Comparison of ENCODE assay signal across 1 cellular context in genomic region chr12:124771462-124772361, GRCh38.
TF ChIP-seq lines count a peak whose summit lies in the region.

No MANE protein-coding gene starts in this region.

TF ChIP-seq in K562, 482 proteins besides CTCF, POLR2A, EP300 and RAD21 (continued from another document and continues in another):
- TF ChIP-seq PHF21A (IDR thresholded peaks at IDR 0.05; ENCODE audit: borderline replicate concordance, low read depth) (peak; percentile 45; the same call in 1 of the 2 replicates), STAG1 (CRISPR knock-in tag; IDR thresholded peaks at IDR 0.05; ENCODE audit: borderline replicate concordance) (peak; percentile 99), KAT8 (IDR thresholded peaks at IDR 0.05; ENCODE audit: low read depth) (no peak), MYC (IDR thresholded peaks at IDR 0.05; ENCODE audit: low read depth, low read length) (peak; percentile 58; the same call in 1 of the 2 replicates), MYC (CRISPR knock-in tag; IDR thresholded peaks at IDR 0.05; ENCODE audit: borderline replicate concordance, low read depth) (no peak), JUND (IDR thresholded peaks at IDR 0.05; ENCODE audit: borderline replicate concordance, low read depth, low read length) (peak; percentile 52; the same call in 1 of the 2 replicates), JUND (tag; IDR thresholded peaks at IDR 0.05; ENCODE audit: borderline replicate concordance, low read depth, low read length) (no peak), FOS (IDR thresholded peaks at IDR 0.05; ENCODE audit: extremely low read depth, insufficient read length) (no peak), RB1 (IDR thresholded peaks at IDR 0.05; ENCODE audit: low read depth) (peak; percentile 60; the same call in 1 of the 2 replicates), HNRNPUL1 (IDR thresholded peaks at IDR 0.05; ENCODE audit: low read length) (no peak), SMAD4 (CRISPR knock-in tag; conservative IDR thresholded peaks at IDR 0.05) (peak; percentile 16; the same call in 1 of the 2 replicates), SIRT6 (IDR thresholded peaks at IDR 0.05; ENCODE audit: low read depth, low read length) (no peak), BACH1 (tag; IDR thresholded peaks at IDR 0.05) (no peak), TFAP4 (CRISPR knock-in tag; IDR thresholded peaks at IDR 0.05; ENCODE audit: borderline replicate concordance) (peak; percentile 71; the same call in 1 of the 2 replicates), CC2D1A (IDR thresholded peaks at IDR 0.05) (0 out of 2 replicates have a peak, but pooled peaks have one; percentile 27), ZNF408 (CRISPR knock-in tag; IDR thresholded peaks at IDR 0.05; ENCODE audit: low read depth) (no peak), ZNF384 (IDR thresholded peaks at IDR 0.05; ENCODE audit: low read depth, low read length) (peak; percentile 33; the same call in 1 of the 2 replicates), RBBP5 (IDR thresholded peaks at IDR 0.05; ENCODE audit: borderline replicate concordance, insufficient read depth, low read length, poor library complexity, severe bottlenecking) (no peak), PREB (CRISPR knock-in tag; IDR thresholded peaks at IDR 0.05) (no peak), MAFK (IDR thresholded peaks at IDR 0.05; ENCODE audit: low read length) (0 out of 2 replicates have a peak, but pooled peaks have one; percentile 7), ZBTB7A (IDR thresholded peaks at IDR 0.05; ENCODE audit: borderline replicate concordance, control insufficient read depth, low read depth, low read length) (peak; percentile 48; the same call in 1 of the 2 replicates), RCOR1 (IDR thresholded peaks at IDR 0.05; ENCODE audit: borderline replicate concordance in 1 of 2, low read depth in 2 of 2, low read length in 2 of 2) (peak; percentile 51 to 58; a peak in 1 of 4 replicates), ZKSCAN1 (IDR thresholded peaks at IDR 0.05; ENCODE audit: low read depth, low read length) (0 out of 2 replicates have a peak, but pooled peaks have one; percentile 27), BHLHE40 (IDR thresholded peaks at IDR 0.05; ENCODE audit: low read length) (peak; percentile 76), MAZ (CRISPR knock-in tag; conservative IDR thresholded peaks at IDR 0.05 in 1 of 2, IDR thresholded peaks at IDR 0.05 in 1 of 2) (peak; percentile 39 to 93; a peak in 2 of 4 replicates), RBM39 (optimal IDR thresholded peaks at IDR 0.05; ENCODE audit: low read depth, low read length) (no peak), MAX (CRISPR knock-in tag; IDR thresholded peaks at IDR 0.05) (no peak), ETV5 (CRISPR knock-in tag; IDR thresholded peaks at IDR 0.05; ENCODE audit: low read depth) (no peak), DEAF1 (CRISPR knock-in tag; IDR thresholded peaks at IDR 0.05) (peak; percentile 76), FOXA1 (IDR thresholded peaks at IDR 0.05; ENCODE audit: borderline replicate concordance) (no peak), CGGBP1 (CRISPR knock-in tag; IDR thresholded peaks at IDR 0.05) (no peak), USF2 (CRISPR knock-in tag; IDR thresholded peaks at IDR 0.05) (no peak), MYBL2 (IDR thresholded peaks at IDR 0.05; ENCODE audit: low read depth) (no peak), MYBL2 (CRISPR knock-in tag; IDR thresholded peaks at IDR 0.05; ENCODE audit: borderline replicate concordance) (no peak), XRCC5 (IDR thresholded peaks at IDR 0.05; ENCODE audit: low read depth, low read length) (0 out of 2 replicates have a peak, but pooled peaks have one; percentile 80), ZNF668 (CRISPR knock-in tag; IDR thresholded peaks at IDR 0.05) (no peak), CTCFL (IDR thresholded peaks at IDR 0.05; ENCODE audit: borderline replicate concordance, insufficient read depth, low read depth, low read length, poor library complexity, severe bottlenecking) (peak; percentile 36), ZEB2 (IDR thresholded peaks at IDR 0.05) (peak; percentile 89), BCOR (IDR thresholded peaks at IDR 0.05) (peak; percentile 46), ZNF407 (IDR thresholded peaks at IDR 0.05; ENCODE audit: low read depth) (no peak), PYGO2 (tag; IDR thresholded peaks at IDR 0.05) (no peak), C11orf30 (IDR thresholded peaks at IDR 0.05; ENCODE audit: low read depth) (no peak), VEZF1 (CRISPR knock-in tag; IDR thresholded peaks at IDR 0.05) (peak; percentile 75), KLF16 (IDR thresholded peaks at IDR 0.05) (peak; percentile 29; the same call in 1 of the 2 replicates), YY1 (IDR thresholded peaks at IDR 0.05; ENCODE audit: borderline replicate concordance in 1 of 3, control insufficient read depth in 1 of 3, extremely low read depth in 1 of 3, insufficient read depth in 3 of 3, insufficient read length in 1 of 3, insufficient replicate concordance in 2 of 3, low read depth in 1 of 3, low read length in 2 of 3) (no peak), PHF20 (IDR thresholded peaks at IDR 0.05; ENCODE audit: partially characterized antibody) (no peak), HNRNPLL (IDR thresholded peaks at IDR 0.05; ENCODE audit: low read depth, low read length, poor library complexity, severe bottlenecking) (no peak), ELK1 (CRISPR knock-in tag; IDR thresholded peaks at IDR 0.05) (no peak)
